Comparison of ENCODE assay signal across 3 cellular contexts in genomic region chr10:78374331-78375028, GRCh38.
TF ChIP-seq lines count a peak whose summit lies in the region.

No MANE protein-coding gene starts in this region.

TF ChIP-seq in HEK293, 187 proteins besides CTCF, POLR2A, EP300 and RAD21:
- TF ChIP-seq ZNF529 (tag by site-specific recombination; IDR thresholded peaks at IDR 0.05; ENCODE audit: insufficient replicate concordance) (no peak), ZNF341 (tag by site-specific recombination; IDR thresholded peaks at IDR 0.05; ENCODE audit: low read depth) (peak; percentile 56)

TF ChIP-seq in H1, 55 proteins besides CTCF, POLR2A, EP300 and RAD21:
- no peak for TF ChIP-seq SAP30 (IDR thresholded peaks at IDR 0.05; ENCODE audit: insufficient read depth, insufficient replicate concordance, low read length)
- TF ChIP-seq HDAC2 (IDR thresholded peaks at IDR 0.05; ENCODE audit: borderline replicate concordance in 1 of 2, low read depth in 2 of 2, low read length in 2 of 2) = no peak
- TF ChIP-seq EZH2 (IDR thresholded peaks at IDR 0.05; ENCODE audit: low read depth, low read length, severe bottlenecking) = no peak
- no peak for TF ChIP-seq JUN (IDR thresholded peaks at IDR 0.05; ENCODE audit: low read depth, low read length)

TF ChIP-seq in HepG2, 621 proteins besides CTCF, POLR2A, EP300 and RAD21:
- TF ChIP-seq HNF4G (IDR thresholded peaks at IDR 0.05; ENCODE audit: borderline replicate concordance, low read depth, low read length) = no peak
- TF ChIP-seq HNF4G (CRISPR knock-in tag; IDR thresholded peaks at IDR 0.05; ENCODE audit: borderline replicate concordance, low read depth) = no peak
TF ChIP-seq in HepG2: peak in this region for 0.
